ENCODE assay signal across 24 cellular contexts in the genomic region with DNA sequence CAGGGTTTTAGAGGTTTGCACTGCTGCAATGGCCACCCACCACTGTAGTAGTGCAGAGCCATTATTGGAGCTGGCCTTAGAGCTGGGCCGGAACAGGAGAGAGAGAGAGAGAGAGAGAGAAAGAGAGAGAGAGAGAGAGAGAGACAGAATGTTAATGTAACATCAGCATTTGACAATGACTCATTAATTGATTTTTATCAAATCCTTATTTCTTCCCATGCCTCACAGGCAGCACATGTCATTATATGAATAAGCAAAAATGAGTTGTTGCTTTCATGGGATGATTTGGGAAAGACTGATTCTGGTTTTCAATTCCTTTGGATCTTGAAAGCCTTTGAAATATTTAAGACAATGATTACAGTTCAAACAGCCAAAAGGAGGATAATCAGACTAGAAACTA.
DNase-seq lines count a peak whose midpoint lies in the region; ATAC-seq, FAIRE-seq and TF ChIP-seq lines count a peak whose summit lies in the region.
"Had no signal": no experiment of that assay in that cellular context is flagged by ENCODE, and none has a peak within 500 bp of the region (broad histone marks: within the 10 kb centered on the region; RNA-seq: fewer than 3 reads in every experiment).

No MANE protein-coding gene starts in this region.

- peaks cover 0 to 2% of the 10 kb centered on the region in 2 donors for H3K27me3 Mint-ChIP-seq in effector memory CD8-positive, alpha-beta T cell

- peak; percentile 46 for DNase-seq in DMS53 (lab: John Stamatoyannopoulos, UW)
- DNase-seq in DMS53 treated with DMSO at 0.1 percent for 48 hours (lab: John Stamatoyannopoulos, UW; ENCODE audit: unreplicated experiment): no peak
- peak; percentile 31 for DNase-seq in bronchial epithelial cell (ENCODE audit: low read depth)
- DNase-seq in fibroblast of gingiva (ENCODE audit: low read depth): peak; percentile 27
- peak; percentile 14 for DNase-seq in stromal cell of bone marrow (ENCODE audit: low read depth)
- no peak for DNase-seq in COLO668 (lab: John Stamatoyannopoulos, UW; ENCODE audit: unreplicated experiment)
- no peak for DNase-seq in effector memory CD8-positive, alpha-beta T cell
- no peak for DNase-seq in HT-29 (ENCODE audit: low spot score)
- DNase-seq: CD8-positive, alpha-beta T cell; COR-L47; DMS 273 treated with DMSO at 0.1 percent for 48 hours; DMS79; GDM1; HCEC 1CT; HFFc6; IMR-90 had no signal

- H3K4me3 Mint-ChIP-seq in effector memory CD8-positive, alpha-beta T cell: no peak overlapping the region
- H3K4me3 Mint-ChIP-seq: B cell; CD8-positive, alpha-beta T cell; GM23338; HFFc6 had no signal

- no peak for ATAC-seq in effector memory CD8-positive, alpha-beta T cell (replicated peaks)
- ATAC-seq: A549; CD8-positive, alpha-beta T cell; GM23338 had no signal

- no peaks in the 10 kb centered on the region for H3K9me3 Mint-ChIP-seq in effector memory CD8-positive, alpha-beta T cell

- H3K36me3 ChIP-seq in bronchial epithelial cell (ENCODE audit: control insufficient read depth, insufficient read depth, low read length): no peaks in the 10 kb centered on the region
- H3K36me3 ChIP-seq: BLaER1 treated with 17β-estradiol and CSF1 and Interleukin-3, amounts not matched to agents 10 nM and 100 nM had no signal

- TF ChIP-seq CTCF in bronchial epithelial cell (IDR thresholded peaks at IDR 0.05; ENCODE audit: insufficient read depth, low read length, severe bottlenecking): no peak

- no peaks in the 10 kb centered on the region for H3K27me3 ChIP-seq in bronchial epithelial cell (ENCODE audit: control insufficient read depth, insufficient read depth, low read length)
- H3K27me3 ChIP-seq: BLaER1 treated with 17β-estradiol and CSF1 and Interleukin-3, amounts not matched to agents 10 nM and 100 nM had no signal

- no peaks in the 10 kb centered on the region for H3K4me1 Mint-ChIP-seq in effector memory CD8-positive, alpha-beta T cell (ENCODE audit: low read depth in 2 of 2)
- H3K4me1 Mint-ChIP-seq: B cell had no signal

- FAIRE-seq in bronchial epithelial cell (lab: Jason Lieb, UNC): no peak
- FAIRE-seq: A549, GM12892, GM18507, H54, HTR-8/SVneo had no signal

- peak overlapping the region in 1 of 2 donors; percentile 7 for H3K27ac Mint-ChIP-seq in effector memory CD8-positive, alpha-beta T cell
- H3K27ac Mint-ChIP-seq: B cell; CD8-positive, alpha-beta T cell; GM23338; HFFc6 had no signal

- peaks cover 3% of the 10 kb centered on the region for H3K36me3 Mint-ChIP-seq in effector memory CD8-positive, alpha-beta T cell (ENCODE audit: insufficient read depth)

- H3K4me3 ChIP-seq in bronchial epithelial cell (ENCODE audit: low read depth, low read length): no peak overlapping the region
- H3K4me3 ChIP-seq: A549; BLaER1 treated with 17β-estradiol and CSF1 and Interleukin-3, amounts not matched to agents 10 nM and 100 nM; GM23338 had no signal

Comparison
In these comparisons a context has a peak if more than half of its experiments do, and no peak if none do; other contexts are left out.
1. DNase-seq: peak in DMS53 (single experiment), bronchial epithelial cell (single experiment), fibroblast of gingiva (single experiment) and stromal cell of bone marrow (single experiment); none in DMS53 treated with DMSO at 0.1 percent for 48 hours (single experiment), COLO668 (single experiment), effector memory CD8-positive, alpha-beta T cell (0 of 3) and HT-29 (single experiment).